In genomic region chr9:122356627-122357026, GRCh38 we compare ENCODE assay signal across 1 cellular context.
TF ChIP-seq lines count a peak whose summit lies in the region.

No MANE protein-coding gene starts in this region.

TF ChIP-seq in GM23338, 12 proteins besides CTCF, POLR2A, EP300 and RAD21 (continued from another document):
- TF ChIP-seq ZNF462 (CRISPR knock-in tag; IDR thresholded peaks at IDR 0.05) (no peak), CREB1 (CRISPR knock-in tag; IDR thresholded peaks at IDR 0.05; ENCODE audit: low read depth) (no peak), ZNF114 (CRISPR knock-in tag; IDR thresholded peaks at IDR 0.05) (no peak), EZH2 (IDR thresholded peaks at IDR 0.05; ENCODE audit: low read depth, unreplicated experiment) (no peak), NANOG (IDR thresholded peaks at IDR 0.05; ENCODE audit: borderline replicate concordance) (no peak)
